ENCODE assay signal across 8 cellular contexts in the genomic region with DNA sequence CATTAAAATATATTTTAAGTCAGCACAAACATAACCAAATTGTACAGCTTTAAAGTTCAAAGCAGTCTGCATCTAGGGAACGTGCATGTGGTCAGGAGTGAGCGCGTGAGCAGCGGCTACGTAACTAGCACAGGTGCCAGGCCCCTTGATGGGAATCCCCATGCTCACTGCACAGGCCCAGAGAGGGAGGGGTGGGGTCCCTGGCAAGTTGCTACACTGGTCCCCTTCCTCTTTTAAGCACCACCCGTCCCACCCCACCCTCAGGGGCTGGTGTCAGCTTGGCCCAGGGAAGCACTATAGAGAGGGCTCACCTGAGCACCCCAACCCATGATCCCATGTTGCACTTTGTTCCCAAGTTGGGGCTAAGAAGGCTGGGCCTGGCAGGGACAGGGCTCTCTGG. TPM values are rescaled to one million over a fixed set of nuclear protein-coding genes. Genes with fewer than 3 reads are reported as not detected.
DNase-seq lines count a peak whose midpoint lies in the region; ATAC-seq lines count a peak whose summit lies in the region.

No MANE protein-coding gene starts in this region.

- H3K4me3 ChIP-seq in iPS-20b (ENCODE audit: low read length): peak overlapping the region; percentile 99
- peak overlapping the region; percentile 79 to 97 for H3K4me3 ChIP-seq in stomach smooth muscle (ENCODE audit: low read length in 2 of 2)

- no peaks in the 10 kb centered on the region for H3K27me3 ChIP-seq in iPS-20b (ENCODE audit: insufficient read depth, low read length)
- H3K27me3 ChIP-seq in stomach smooth muscle (ENCODE audit: control insufficient read depth in 1 of 2, insufficient read depth in 2 of 2, low read length in 2 of 2): no peaks in the 10 kb centered on the region

- H3K9me3 ChIP-seq in iPS-20b (ENCODE audit: insufficient read depth, low read depth, low read length) (no peaks in the 10 kb centered on the region), stomach smooth muscle (ENCODE audit: control insufficient read depth in 2 of 2, low read length in 2 of 2) (no peaks in the 10 kb centered on the region)

- H3K4me1 ChIP-seq in iPS-20b (ENCODE audit: insufficient read depth, low read length) (peaks cover 6% of the 10 kb centered on the region; the same call in 1 of the 2 replicates), stomach smooth muscle (ENCODE audit: control insufficient read depth, insufficient read depth, low read length) (peaks cover 27% of the 10 kb centered on the region)

- H3K4me1 Mint-ChIP-seq in activated naive CD8-positive, alpha-beta T cell treated with anti-CD3 and anti-CD28 coated beads for 36 hours: peaks cover 17% of the 10 kb centered on the region

- peak overlapping the region; percentile 98 for H3K27ac Mint-ChIP-seq in activated naive CD8-positive, alpha-beta T cell treated with anti-CD3 and anti-CD28 coated beads for 36 hours

- H3K36me3 Mint-ChIP-seq in activated naive CD8-positive, alpha-beta T cell treated with anti-CD3 and anti-CD28 coated beads for 36 hours: peaks cover 17% of the 10 kb centered on the region

- no peak for ATAC-seq in HG03280 (IDR thresholded peaks at IDR 0.05; ENCODE audit: unreplicated experiment)

- peak overlapping the region; percentile 96 for H3K4me3 Mint-ChIP-seq in activated naive CD8-positive, alpha-beta T cell treated with anti-CD3 and anti-CD28 coated beads for 36 hours

- H3K27ac ChIP-seq in iPS-20b (ENCODE audit: low read length) (peak overlapping the region; percentile 79), stomach smooth muscle (ENCODE audit: low read length) (peak overlapping the region; percentile 46)

- no peaks in the 10 kb centered on the region for H3K9me3 Mint-ChIP-seq in activated naive CD8-positive, alpha-beta T cell treated with anti-CD3 and anti-CD28 coated beads for 36 hours

- peak; percentile 44 for DNase-seq in stimulated activated CD4-positive, alpha-beta T cell treated with anti-CD3 and anti-CD28 coated beads, Interleukin-15, amount 100 ng/mL, for 24 hours
- DNase-seq in stimulated activated CD4-positive, alpha-beta T cell treated with anti-CD3 and anti-CD28 coated beads, Interleukin-4, amount 100 ng/mL, for 4 hours: no peak
- peak; percentile 41 for DNase-seq in activated naive CD8-positive, alpha-beta T cell treated with anti-CD3 and anti-CD28 coated beads for 36 hours
- DNase-seq in inferior parietal cortex (ENCODE audit: extremely low spot score) (no peak), HuH-7 (ENCODE audit: low spot score) (no peak)

- H3K9ac ChIP-seq in iPS-20b (ENCODE audit: low read depth, low read length): peak overlapping the region; percentile 94
- H3K9ac ChIP-seq in stomach smooth muscle (ENCODE audit: low read length in 2 of 2): peak overlapping the region; percentile 73 to 95

- H3K36me3 ChIP-seq in iPS-20b (ENCODE audit: insufficient read depth, low read depth, low read length) (peaks cover 52% of the 10 kb centered on the region), stomach smooth muscle (ENCODE audit: control insufficient read depth in 2 of 2, insufficient read depth in 2 of 2, low read length in 2 of 2) (peaks cover 16 to 34% of the 10 kb centered on the region in 2 donors)

- H3K27me3 Mint-ChIP-seq in activated naive CD8-positive, alpha-beta T cell treated with anti-CD3 and anti-CD28 coated beads for 36 hours: no peaks in the 10 kb centered on the region

RNA-seq across cellular contexts. Expression of a gene that starts 0.8 kb away (rescaled TPM):
- 10 to 100 TPM; 43.0 to 43.6 TPM for total RNA-seq in activated naive CD8-positive, alpha-beta T cell treated with anti-CD3 and anti-CD28 coated beads for 36 hours

RNA-seq across cellular contexts. Expression of a gene that starts 5.1 kb away (rescaled TPM):
- not detected for total RNA-seq in activated naive CD8-positive, alpha-beta T cell treated with anti-CD3 and anti-CD28 coated beads for 36 hours

RNA-seq across cellular contexts. Expression of a gene that starts 35.2 kb away (rescaled TPM):
- 10 to 100 TPM; 32.4 to 35.5 TPM for total RNA-seq in activated naive CD8-positive, alpha-beta T cell treated with anti-CD3 and anti-CD28 coated beads for 36 hours

RNA-seq across cellular contexts. Expression of a gene that starts 35.3 kb away (rescaled TPM):
- 1 to 10 TPM; 6.7 to 8.4 TPM for total RNA-seq in activated naive CD8-positive, alpha-beta T cell treated with anti-CD3 and anti-CD28 coated beads for 36 hours

RNA-seq across cellular contexts. Expression of a gene that starts 50.4 kb away (rescaled TPM):
- total RNA-seq in activated naive CD8-positive, alpha-beta T cell treated with anti-CD3 and anti-CD28 coated beads for 36 hours: 100 to 1,000 TPM; 173 to 189 TPM

Comparison
In these comparisons a context has a peak if more than half of its experiments do, and no peak if none do; other contexts are left out.
1. DNase-seq: peak in stimulated activated CD4-positive, alpha-beta T cell treated with anti-CD3 and anti-CD28 coated beads, Interleukin-15, amount 100 ng/mL, for 24 hours (single experiment) and activated naive CD8-positive, alpha-beta T cell treated with anti-CD3 and anti-CD28 coated beads for 36 hours (single experiment); none in stimulated activated CD4-positive, alpha-beta T cell treated with anti-CD3 and anti-CD28 coated beads, Interleukin-4, amount 100 ng/mL, for 4 hours (0 of 2), inferior parietal cortex (single experiment) and HuH-7 (single experiment).